ENCODE assay signal across 17 cellular contexts in the genomic region with DNA sequence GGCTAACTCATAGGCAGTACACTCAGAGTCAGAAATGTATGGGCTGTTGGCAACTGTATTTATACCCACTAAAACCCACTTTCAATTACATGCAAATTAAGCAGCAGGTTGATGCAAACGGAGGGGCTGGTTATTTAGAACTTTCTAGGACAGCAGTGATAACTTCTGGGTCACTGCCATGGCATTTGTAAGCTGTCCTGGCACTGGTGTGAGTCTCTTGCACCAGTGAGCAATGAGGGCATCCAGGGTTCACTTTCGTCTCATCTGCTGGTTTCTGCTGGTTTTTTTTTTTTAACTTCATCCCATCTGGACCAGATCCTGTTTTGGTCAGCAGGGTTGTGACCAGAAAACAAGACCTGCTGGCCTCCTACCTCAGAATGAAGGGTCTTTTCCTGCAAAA. TPM values are rescaled to one million over a fixed set of nuclear protein-coding genes. Genes with fewer than 3 reads are reported as not detected.
DNase-seq lines count a peak whose midpoint lies in the region; ATAC-seq and TF ChIP-seq lines count a peak whose summit lies in the region.
"Had no signal": no experiment of that assay in that cellular context is flagged by ENCODE, and none has a peak within 500 bp of the region (broad histone marks: within the 10 kb centered on the region; RNA-seq: fewer than 3 reads in every experiment).

No MANE protein-coding gene starts in this region.

- no peak for TF ChIP-seq CTCF in CD14-positive monocyte (IDR thresholded peaks at IDR 0.05)
- no peak for TF ChIP-seq CTCF in fibroblast of mammary gland (conservative IDR thresholded peaks at IDR 0.05; ENCODE audit: control insufficient read depth, insufficient read depth, low read depth, low read length)
- TF ChIP-seq CTCF in neutrophil (IDR thresholded peaks at IDR 0.05): no peak

- H3K4me1 ChIP-seq in neutrophil (ENCODE audit: control insufficient read depth in 1 of 2, insufficient read depth in 1 of 2, low read depth in 1 of 2, low read length in 1 of 2): peaks cover 29 to 38% of the 10 kb centered on the region in 2 experiments

- peak overlapping the region; percentile 81 for H3K27ac ChIP-seq in neutrophil

- no peak overlapping the region for H3K4me3 ChIP-seq in fibroblast of mammary gland (ENCODE audit: control insufficient read depth, low read depth, low read length)
- H3K4me3 ChIP-seq in neutrophil (ENCODE audit: low read depth in 1 of 2, low read length in 1 of 2): no peak overlapping the region
- H3K4me3 ChIP-seq: MG63 had no signal

- H3K9me3 Mint-ChIP-seq in CD14-positive monocyte: peaks cover 0 to 3% (median 0%) of the 10 kb centered on the region in 7 donors
- H3K9me3 Mint-ChIP-seq in activated naive CD4-positive, alpha-beta T cell treated with anti-CD3 and anti-CD28 coated beads, Interleukin-2, amount 50 U/mL, for 72 hours: no peaks in the 10 kb centered on the region
- no peaks in the 10 kb centered on the region for H3K9me3 Mint-ChIP-seq in activated naive CD8-positive, alpha-beta T cell treated with anti-CD3 and anti-CD28 coated beads, Interleukin-2, amount 50 U/mL, for 24 hours
- H3K9me3 Mint-ChIP-seq: CD4-positive, alpha-beta T cell; IgD-negative memory B cell had no signal

- H3K27me3 ChIP-seq in neutrophil: no peaks in the 10 kb centered on the region

- H3K36me3 Mint-ChIP-seq in CD14-positive monocyte: peaks cover 9 to 18% of the 10 kb centered on the region in 2 donors
- peaks cover 0 to 4% of the 10 kb centered on the region in 2 donors for H3K36me3 Mint-ChIP-seq in activated naive CD4-positive, alpha-beta T cell treated with anti-CD3 and anti-CD28 coated beads, Interleukin-2, amount 50 U/mL, for 72 hours
- no peaks in the 10 kb centered on the region for H3K36me3 Mint-ChIP-seq in activated naive CD8-positive, alpha-beta T cell treated with anti-CD3 and anti-CD28 coated beads, Interleukin-2, amount 50 U/mL, for 24 hours (ENCODE audit: low read depth)

- H3K27me3 Mint-ChIP-seq in CD14-positive monocyte (ENCODE audit: low read depth in 3 of 3): peaks cover 0 to 2% (median 1%) of the 10 kb centered on the region in 3 donors
- peaks cover 3% of the 10 kb centered on the region for H3K27me3 Mint-ChIP-seq in activated naive CD8-positive, alpha-beta T cell treated with anti-CD3 and anti-CD28 coated beads, Interleukin-2, amount 50 U/mL, for 24 hours
- H3K27me3 Mint-ChIP-seq: CD4-positive, alpha-beta T cell had no signal

- no peak for ATAC-seq in activated naive CD4-positive, alpha-beta T cell treated with anti-CD3 and anti-CD28 coated beads, Interleukin-2, amount 50 U/mL, for 72 hours
- ATAC-seq in activated naive CD8-positive, alpha-beta T cell treated with anti-CD3 and anti-CD28 coated beads, Interleukin-2, amount 50 U/mL, for 24 hours: no peak
- no peak for ATAC-seq in HG02981 (IDR thresholded peaks at IDR 0.05; ENCODE audit: unreplicated experiment)

- H3K27ac Mint-ChIP-seq in CD14-positive monocyte: peak overlapping the region in 6 of 7 donors; percentile 69 to 93 (median 90)
- H3K27ac Mint-ChIP-seq in activated naive CD4-positive, alpha-beta T cell treated with anti-CD3 and anti-CD28 coated beads, Interleukin-2, amount 50 U/mL, for 72 hours: no peak overlapping the region
- no peak overlapping the region for H3K27ac Mint-ChIP-seq in activated naive CD8-positive, alpha-beta T cell treated with anti-CD3 and anti-CD28 coated beads, Interleukin-2, amount 50 U/mL, for 24 hours
- H3K27ac Mint-ChIP-seq: CD4-positive, alpha-beta T cell; IgD-negative memory B cell had no signal

- no peaks in the 10 kb centered on the region for H3K9me3 ChIP-seq in neutrophil
- H3K9me3 ChIP-seq: MG63 had no signal

- peaks cover 47% of the 10 kb centered on the region for H3K4me1 Mint-ChIP-seq in CD14-positive monocyte
- H3K4me1 Mint-ChIP-seq in activated naive CD8-positive, alpha-beta T cell treated with anti-CD3 and anti-CD28 coated beads, Interleukin-2, amount 50 U/mL, for 24 hours: peaks cover 19% of the 10 kb centered on the region

- intact Hi-C loops in CD14-positive monocyte (cut with micrococcal nuclease): loop anchor here in 1 of 2 donors (5.0 kb wide), 1 partner anchor 35 kb away; no protein-coding TSS in a partner anchor

- DNase-seq in CD14-positive monocyte (ENCODE audit: low spot score): no peak
- peak; percentile 8 for DNase-seq in LHCN-M2 (ENCODE audit: low read depth)
- peak; percentile 6 for DNase-seq in fibroblast of mammary gland (ENCODE audit: low read depth)
- DNase-seq in activated naive CD4-positive, alpha-beta T cell treated with anti-CD3 and anti-CD28 coated beads, Interleukin-2, amount 50 U/mL, for 72 hours (ENCODE audit: low spot score in 2 of 2): no peak
- no peak for DNase-seq in activated naive CD8-positive, alpha-beta T cell treated with anti-CD3 and anti-CD28 coated beads, Interleukin-2, amount 50 U/mL, for 24 hours
- DNase-seq: CD4-positive, alpha-beta T cell; COR-L47; DMS79 treated with DMSO at 0.1 percent for 48 hours; MG63; NCI-H1417; NCI-H187; NCI-H446 treated with DMSO at 0.1 percent for 48 hours; NCI-H526 treated with DMSO at 0.1 percent for 48 hours; SHP77 treated with DMSO at 0.1 percent for 48 hours had no signal

- no peak overlapping the region for H3K4me3 Mint-ChIP-seq in CD14-positive monocyte
- no peak overlapping the region for H3K4me3 Mint-ChIP-seq in activated naive CD8-positive, alpha-beta T cell treated with anti-CD3 and anti-CD28 coated beads, Interleukin-2, amount 50 U/mL, for 24 hours
- H3K4me3 Mint-ChIP-seq: CD4-positive, alpha-beta T cell; IgD-negative memory B cell had no signal

- no peaks in the 10 kb centered on the region for H3K36me3 ChIP-seq in neutrophil
- H3K36me3 ChIP-seq: MG63 had no signal

RNA-seq across cellular contexts. Expression of a gene that starts 49.2 kb away (rescaled TPM):
- polyA plus RNA-seq in CD14-positive monocyte: 1 to 10 TPM; 1.3 to 3.0 TPM
- 0.06 TPM in 1 of 2 replicates, not detected in the other for total RNA-seq in LHCN-M2 (2014; rRNA removed)
- polyA plus RNA-seq in LHCN-M2 (2012): not detected
- total RNA-seq in activated naive CD4-positive, alpha-beta T cell treated with anti-CD3 and anti-CD28 coated beads, Interleukin-2, amount 50 U/mL, for 72 hours: 1 to 10 TPM; 1.6 to 1.7 TPM
- polyA plus RNA-seq: IgD-negative memory B cell had no signal

Comparison
In these comparisons a context has a peak if more than half of its experiments do, and no peak if none do; other contexts are left out.
1. DNase-seq: peak in LHCN-M2 (single experiment) and fibroblast of mammary gland (single experiment); none in CD14-positive monocyte (single experiment), activated naive CD4-positive, alpha-beta T cell treated with anti-CD3 and anti-CD28 coated beads, Interleukin-2, amount 50 U/mL, for 72 hours (0 of 2) and activated naive CD8-positive, alpha-beta T cell treated with anti-CD3 and anti-CD28 coated beads, Interleukin-2, amount 50 U/mL, for 24 hours (single experiment).
2. H3K27ac Mint-ChIP-seq: peak in CD14-positive monocyte (6 of 7); none in activated naive CD4-positive, alpha-beta T cell treated with anti-CD3 and anti-CD28 coated beads, Interleukin-2, amount 50 U/mL, for 72 hours (0 of 2) and activated naive CD8-positive, alpha-beta T cell treated with anti-CD3 and anti-CD28 coated beads, Interleukin-2, amount 50 U/mL, for 24 hours (single experiment).